ENCODE assay signal across 11 cellular contexts in the genomic region with DNA sequence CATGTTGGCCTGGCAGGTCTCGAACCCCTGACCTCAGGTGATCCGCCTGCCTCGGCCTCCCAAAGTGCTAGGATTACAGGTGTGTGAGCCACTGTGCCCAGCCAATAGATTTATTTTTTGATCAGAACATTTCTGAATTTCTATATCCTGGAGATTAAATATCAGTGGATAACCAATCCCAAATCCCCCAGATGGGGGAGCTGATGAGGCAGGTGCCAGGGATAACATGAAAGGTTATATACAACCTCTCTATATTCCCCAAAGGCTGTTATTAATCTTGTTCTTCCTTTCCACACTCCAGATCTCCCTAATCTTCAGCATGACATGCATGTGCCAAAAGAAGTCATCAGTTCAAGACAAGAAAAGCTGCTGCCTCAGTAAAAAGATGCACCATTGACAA.
A peak's percentile ranks its signal among the peaks of the same experiment; 100 is the strongest.
DNase-seq lines count a peak whose midpoint lies in the region; ATAC-seq and TF ChIP-seq lines count a peak whose summit lies in the region.
"Had no signal": no experiment of that assay in that cellular context is flagged by ENCODE, and none has a peak within 500 bp of the region (broad histone marks: within the 10 kb centered on the region; RNA-seq: fewer than 3 reads in every experiment).

No MANE protein-coding gene starts in this region.

- no peaks in the 10 kb centered on the region for H3K9me3 ChIP-seq in stomach

- H3K4me3 Mint-ChIP-seq in osteocyte (ENCODE audit: unreplicated experiment) = no peak overlapping the region
- H3K4me3 Mint-ChIP-seq: CD4-positive, CD25-positive, alpha-beta regulatory T cell had no signal

- no peak for ATAC-seq in sciatic nerve
- no peak for ATAC-seq in GM21717 (IDR thresholded peaks at IDR 0.05; ENCODE audit: unreplicated experiment)

- H3K27ac ChIP-seq in brain microvascular endothelial cell (no peak overlapping the region), stomach (no peak overlapping the region)

- TF ChIP-seq CTCF in LNCAP (IDR thresholded peaks at IDR 0.05) = peak; percentile 64
- peak; percentile 75 for TF ChIP-seq CTCF in brain microvascular endothelial cell (IDR thresholded peaks at IDR 0.05; ENCODE audit: low read depth, low read length, missing control alignments)
- no peak for TF ChIP-seq CTCF in osteocyte (IDR thresholded peaks at IDR 0.05)
- no peak for TF ChIP-seq CTCF in stomach (IDR thresholded peaks at IDR 0.05)

- H3K4me1 Mint-ChIP-seq in osteocyte (ENCODE audit: unreplicated experiment) = no peaks in the 10 kb centered on the region
- H3K4me1 Mint-ChIP-seq: CD4-positive, CD25-positive, alpha-beta regulatory T cell had no signal

- no peak for TF ChIP-seq POLR2A in stomach (IDR thresholded peaks at IDR 0.05)

- H3K36me3 Mint-ChIP-seq in osteocyte (ENCODE audit: unreplicated experiment) = no peaks in the 10 kb centered on the region
- H3K36me3 Mint-ChIP-seq: CD4-positive, CD25-positive, alpha-beta regulatory T cell had no signal

- H3K4me1 ChIP-seq in stomach = no peaks in the 10 kb centered on the region

- no peak overlapping the region for H3K27ac Mint-ChIP-seq in osteocyte (ENCODE audit: unreplicated experiment)
- H3K27ac Mint-ChIP-seq: CD4-positive, CD25-positive, alpha-beta regulatory T cell had no signal

- H3K36me3 ChIP-seq in brain microvascular endothelial cell (replicated peaks) (no peaks in the 10 kb centered on the region), stomach (no peaks in the 10 kb centered on the region)

- H3K9me3 Mint-ChIP-seq in osteocyte (ENCODE audit: unreplicated experiment) = no peaks in the 10 kb centered on the region

- TF ChIP-seq EP300 in stomach (IDR thresholded peaks at IDR 0.05) = no peak

- intact Hi-C loops in sciatic nerve (cut with DNase I) = no loop called here
- intact Hi-C loops in stomach (cut with DNase I; ENCODE audit: low total_unique reads) = no loop called here

- DNase-seq in NCI-H526 (lab: John Stamatoyannopoulos, UW) (peak; percentile 1 to 63), NCI-H526 treated with DMSO at 0.1 percent for 48 hours (lab: John Stamatoyannopoulos, UW) (no peak), brain microvascular endothelial cell (peak; percentile 30), osteocyte (ENCODE audit: extremely low spot score, unreplicated experiment) (peak; percentile 21), sciatic nerve (ENCODE audit: low spot score) (no peak), stomach (no peak)
- DNase-seq: activated effector memory CD4-positive, alpha-beta T cell treated with Interleukin-2 at 50 U/mL for 16 hours; NCI-H2171 had no signal

- peaks cover 59% of the 10 kb centered on the region for H3K27me3 Mint-ChIP-seq in osteocyte (ENCODE audit: unreplicated experiment)

- 74 to 85% (median 78%) methylated on average over 3 of the region's 3 CpGs for WGBS in stomach, 5 donors

- H3K27me3 ChIP-seq in brain microvascular endothelial cell (replicated peaks) = no peaks in the 10 kb centered on the region
- H3K27me3 ChIP-seq in stomach = peaks cover 0 to 11% (median 0%) of the 10 kb centered on the region in 3 donors

- in situ Hi-C loops in brain microvascular endothelial cell (cut with HindIII; ENCODE audit: low pct_ligation_motif_present, low sequenced_read_pairs) = no loop called here

- no peak overlapping the region for H3K4me3 ChIP-seq in brain microvascular endothelial cell (ENCODE audit: low read depth, low read length)
- H3K4me3 ChIP-seq in stomach = no peak overlapping the region

Comparison
In these comparisons a context has a peak if more than half of its experiments do, and no peak if none do; other contexts are left out.
1. DNase-seq: peak in NCI-H526 (2 of 2), brain microvascular endothelial cell (single experiment) and osteocyte (single experiment); none in NCI-H526 treated with DMSO at 0.1 percent for 48 hours (single experiment), sciatic nerve (single experiment) and stomach (single experiment).
2. CTCF ChIP-seq: peak in LNCAP (single experiment) and brain microvascular endothelial cell (single experiment); none in osteocyte (single experiment) and stomach (0 of 7).